ENCODE assay signal across 9 cellular contexts in the genomic region with DNA sequence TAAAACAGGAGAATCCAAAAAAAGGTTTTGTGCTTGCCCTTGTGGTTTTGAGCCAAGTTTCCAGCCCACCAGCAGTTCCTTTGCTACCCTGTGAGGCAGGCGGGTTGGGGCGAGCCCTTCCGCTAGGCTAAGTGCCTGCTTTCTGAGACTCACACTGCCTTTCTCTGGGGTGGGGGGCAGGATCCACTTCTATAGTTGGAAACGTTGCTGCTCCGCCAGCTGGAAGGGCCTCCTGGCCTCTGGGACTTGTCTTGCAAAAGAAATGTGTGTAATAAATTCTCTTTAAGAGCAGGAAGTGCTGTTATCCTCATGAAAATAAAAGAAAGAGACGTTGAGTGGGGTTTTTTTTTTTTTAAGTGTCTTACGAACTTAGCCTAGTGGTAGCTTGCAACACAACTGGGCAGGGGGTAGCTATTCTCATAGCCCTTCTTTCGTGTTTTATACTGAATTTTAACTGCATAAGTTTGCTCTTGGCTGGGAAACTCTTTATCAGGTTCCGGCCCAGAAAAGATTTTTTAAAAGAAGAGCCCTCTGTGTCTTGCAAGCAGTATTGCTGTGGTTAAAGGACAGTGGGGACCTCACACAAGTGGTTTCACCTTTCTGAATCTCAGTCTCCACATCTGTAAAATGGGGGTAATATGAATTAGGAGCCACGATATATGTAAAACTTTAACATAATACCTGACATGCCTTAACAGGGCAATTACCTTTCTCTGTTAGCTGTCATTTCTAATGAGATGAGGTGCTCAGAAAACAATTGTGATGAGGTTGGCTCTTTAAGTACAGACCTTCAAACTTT.
A peak's percentile ranks its signal among the peaks of the same experiment; 100 is the strongest.
DNase-seq lines count a peak whose midpoint lies in the region; TF ChIP-seq lines count a peak whose summit lies in the region.
"Had no signal": no experiment of that assay in that cellular context is flagged by ENCODE, and none has a peak within 500 bp of the region (broad histone marks: within the 10 kb centered on the region; RNA-seq: fewer than 3 reads in every experiment).

No MANE protein-coding gene starts in this region.

- peaks cover 4% of the 10 kb centered on the region for H3K27me3 Mint-ChIP-seq in nephron progenitor cell (ENCODE audit: low read depth, poor library complexity)

- DNase-seq in DMS 273 treated with DMSO at 0.1 percent for 48 hours (lab: John Stamatoyannopoulos, UW) (peak; percentile 20), MV-4-11 (lab: John Stamatoyannopoulos, UW) (peak; percentile 85), adipocyte (ENCODE audit: low read depth) (no peak), nephron progenitor cell (no peak), NCI-H1092 (lab: John Stamatoyannopoulos, UW) (no peak), middle frontal gyrus (ENCODE audit: extremely low spot score, low spot score) (no peak), NCI-H69 (lab: John Stamatoyannopoulos, UW) (no peak), NCI-H1092 treated with DMSO at 0.1 percent for 48 hours (lab: John Stamatoyannopoulos, UW) (no peak)
- DNase-seq: NCI-H526 treated with DMSO at 0.1 percent for 48 hours had no signal

- H3K27me3 ChIP-seq in adipocyte (replicated peaks; ENCODE audit: control insufficient read depth, insufficient read depth, low read length), result no peaks in the 10 kb centered on the region

- peak overlapping the region; percentile 63 for H3K9ac ChIP-seq in adipocyte (ENCODE audit: low read length)

- H3K4me1 Mint-ChIP-seq in nephron progenitor cell, result peaks cover 17% of the 10 kb centered on the region

- no peaks in the 10 kb centered on the region for H3K36me3 Mint-ChIP-seq in nephron progenitor cell (ENCODE audit: low read depth)

- H3K9me3 Mint-ChIP-seq in nephron progenitor cell, result no peaks in the 10 kb centered on the region

- H3K4me3 Mint-ChIP-seq in nephron progenitor cell, result no peak overlapping the region

- H3K4me3 ChIP-seq in adipocyte (ENCODE audit: low read length), result peak overlapping the region; percentile 12

- no peaks in the 10 kb centered on the region for H3K9me3 ChIP-seq in adipocyte (ENCODE audit: control insufficient read depth, low read length)

- peaks cover 61% of the 10 kb centered on the region for H3K4me1 ChIP-seq in adipocyte (ENCODE audit: control insufficient read depth, insufficient read depth, low read length)

- no peak for TF ChIP-seq CTCF in nephron progenitor cell (IDR thresholded peaks at IDR 0.05)

- H3K36me3 ChIP-seq in adipocyte (ENCODE audit: control insufficient read depth, insufficient read depth, low read length, severe bottlenecking), result peaks cover 35% of the 10 kb centered on the region

- peak overlapping the region; percentile 56 for H3K27ac Mint-ChIP-seq in nephron progenitor cell

Comparison
In these comparisons a context has a peak if more than half of its experiments do, and no peak if none do; other contexts are left out.
1. DNase-seq: peak in DMS 273 treated with DMSO at 0.1 percent for 48 hours (single experiment) and MV-4-11 (single experiment); none in adipocyte (single experiment), nephron progenitor cell (single experiment), NCI-H1092 (single experiment), middle frontal gyrus (single experiment), NCI-H69 (single experiment) and NCI-H1092 treated with DMSO at 0.1 percent for 48 hours (single experiment).